14 cellular contexts compared by ENCODE assay signal in genomic region chr1:208178091-208178529, GRCh38.
DNase-seq lines count a peak whose midpoint lies in the region; FAIRE-seq and TF ChIP-seq lines count a peak whose summit lies in the region.
"Had no signal": no experiment of that assay in that cellular context is flagged by ENCODE, and none has a peak within 500 bp of the region (broad histone marks: within the 10 kb centered on the region; RNA-seq: fewer than 3 reads in every experiment).

No MANE protein-coding gene starts in this region.

- no peak overlapping the region for H3K4me3 ChIP-seq in NT2/D1 (ENCODE audit: insufficient read length, low read depth)
- H3K4me3 ChIP-seq: heart left ventricle, tibial nerve had no signal

- H3K27me3 ChIP-seq in NT2/D1 (ENCODE audit: insufficient read depth, insufficient read length): no peaks in the 10 kb centered on the region
- H3K27me3 ChIP-seq: heart left ventricle, tibial nerve had no signal

- H3K4me1 Mint-ChIP-seq in activated T-helper 2 cell treated with anti-CD3 and anti-CD28 coated beads, Interferon-gamma antibody, Interleukin-2, Interleukin-4, amounts not matched to agents 10 μg/mL and 5 μg/mL and 100 μg/mL, durations not matched to agents 14 hours and 24 hours and 36 hours (ENCODE audit: low read depth): no peaks in the 10 kb centered on the region

- H3K27ac Mint-ChIP-seq in activated T-helper 2 cell treated with anti-CD3 and anti-CD28 coated beads, Interferon-gamma antibody, Interleukin-2, Interleukin-4, amounts not matched to agents 10 μg/mL and 5 μg/mL and 100 μg/mL, durations not matched to agents 14 hours and 24 hours and 36 hours: no peak overlapping the region
- H3K27ac Mint-ChIP-seq: T-helper 1 cell treated with Interleukin-12 subunit alpha and Interleukin-12 subunit beta and Interleukin-4 antibody, amounts not matched to agents 30 μg/mL and 1 μg/mL, for 36 hours had no signal

- H3K4me3 Mint-ChIP-seq in activated T-helper 2 cell treated with anti-CD3 and anti-CD28 coated beads, Interferon-gamma antibody, Interleukin-2, Interleukin-4, amounts not matched to agents 10 μg/mL and 5 μg/mL and 100 μg/mL, durations not matched to agents 14 hours and 24 hours and 36 hours (ENCODE audit: low read depth): no peak overlapping the region
- H3K4me3 Mint-ChIP-seq: naive thymus-derived CD4-positive, alpha-beta T cell; T-helper 1 cell treated with Interleukin-12 subunit alpha and Interleukin-12 subunit beta and Interleukin-4 antibody, amounts not matched to agents 30 μg/mL and 1 μg/mL, for 36 hours had no signal

- peak overlapping the region; percentile 6 for H3K9ac ChIP-seq in NT2/D1 (ENCODE audit: insufficient read length, low read depth)

- no peak for TF ChIP-seq POLR2A in H54 (IDR thresholded peaks at IDR 0.05; ENCODE audit: low read depth, low read length)

- H3K36me3 ChIP-seq in NT2/D1 (ENCODE audit: insufficient read depth, insufficient read length, low read length): peaks cover 5% of the 10 kb centered on the region
- H3K36me3 ChIP-seq: heart left ventricle, tibial nerve had no signal

- DNase-seq in NCI-H82 (lab: John Stamatoyannopoulos, UW): peak; percentile 33
- no peak for DNase-seq in NCI-H82 treated with DMSO at 0.1 percent for 48 hours (lab: John Stamatoyannopoulos, UW; ENCODE audit: unreplicated experiment)
- DNase-seq in NT2/D1 (ENCODE audit: low read depth, low spot score): no peak
- peak; percentile 24 for DNase-seq in left kidney (ENCODE audit: low read depth, low spot score)
- no peak for DNase-seq in OCI-M2 (lab: John Stamatoyannopoulos, UW; ENCODE audit: unreplicated experiment)
- no peak for DNase-seq in activated T-helper 2 cell treated with anti-CD3 and anti-CD28 coated beads, Interferon-gamma antibody, Interleukin-2, Interleukin-4, amounts not matched to agents 10 μg/mL and 5 μg/mL and 100 μg/mL, durations not matched to agents 14 hours and 24 hours and 36 hours (ENCODE audit: low spot score)
- no peak for DNase-seq in CD1c-positive myeloid dendritic cell (ENCODE audit: extremely low spot score)
- DNase-seq in H54 (ENCODE audit: insufficient read length, low spot score): no peak
- DNase-seq: heart left ventricle; MV-4-11; naive thymus-derived CD4-positive, alpha-beta T cell; stimulated activated CD4-positive, alpha-beta T cell treated with anti-CD3 and anti-CD28 coated beads, Interleukin-4, amount 100 ng/mL, for 1 hour had no signal

- no peaks in the 10 kb centered on the region for H3K9me3 ChIP-seq in NT2/D1 (ENCODE audit: insufficient read depth, low read length)
- H3K9me3 ChIP-seq: heart left ventricle, tibial nerve had no signal

- no peaks in the 10 kb centered on the region for H3K36me3 Mint-ChIP-seq in activated T-helper 2 cell treated with anti-CD3 and anti-CD28 coated beads, Interferon-gamma antibody, Interleukin-2, Interleukin-4, amounts not matched to agents 10 μg/mL and 5 μg/mL and 100 μg/mL, durations not matched to agents 14 hours and 24 hours and 36 hours (ENCODE audit: low read depth)
- H3K36me3 Mint-ChIP-seq: naive thymus-derived CD4-positive, alpha-beta T cell had no signal

- H3K9me3 Mint-ChIP-seq in activated T-helper 2 cell treated with anti-CD3 and anti-CD28 coated beads, Interferon-gamma antibody, Interleukin-2, Interleukin-4, amounts not matched to agents 10 μg/mL and 5 μg/mL and 100 μg/mL, durations not matched to agents 14 hours and 24 hours and 36 hours: no peaks in the 10 kb centered on the region
- H3K9me3 Mint-ChIP-seq: naive thymus-derived CD4-positive, alpha-beta T cell; T-helper 1 cell treated with Interleukin-12 subunit alpha and Interleukin-12 subunit beta and Interleukin-4 antibody, amounts not matched to agents 30 μg/mL and 1 μg/mL, for 36 hours had no signal

- peaks cover 31% of the 10 kb centered on the region for H3K4me1 ChIP-seq in NT2/D1 (ENCODE audit: insufficient read depth, insufficient read length)

- FAIRE-seq in H54 (lab: Jason Lieb, UNC): no peak

- intact Hi-C loops in activated T-helper 2 cell treated with anti-CD3 and anti-CD28 coated beads, Interferon-gamma antibody, Interleukin-2, Interleukin-4, amounts not matched to agents 10 μg/mL and 5 μg/mL and 100 μg/mL, durations not matched to agents 14 hours and 24 hours and 36 hours (cut with micrococcal nuclease): no loop called here

- H3K27me3 Mint-ChIP-seq in activated T-helper 2 cell treated with anti-CD3 and anti-CD28 coated beads, Interferon-gamma antibody, Interleukin-2, Interleukin-4, amounts not matched to agents 10 μg/mL and 5 μg/mL and 100 μg/mL, durations not matched to agents 14 hours and 24 hours and 36 hours (ENCODE audit: low read depth): peaks cover 7% of the 10 kb centered on the region

Comparison
In these comparisons a context has a peak if more than half of its experiments do, and no peak if none do; other contexts are left out.
1. DNase-seq: peak in NCI-H82 (single experiment) and left kidney (single experiment); none in NCI-H82 treated with DMSO at 0.1 percent for 48 hours (single experiment), NT2/D1 (single experiment), OCI-M2 (single experiment), activated T-helper 2 cell treated with anti-CD3 and anti-CD28 coated beads, Interferon-gamma antibody, Interleukin-2, Interleukin-4, amounts not matched to agents 10 μg/mL and 5 μg/mL and 100 μg/mL, durations not matched to agents 14 hours and 24 hours and 36 hours (single experiment), CD1c-positive myeloid dendritic cell (single experiment) and H54 (single experiment).